Comparison of ENCODE assay signal across 8 cellular contexts in genomic region chr1:225474986-225475820, GRCh38. TPM values are rescaled to one million over a fixed set of nuclear protein-coding genes. Genes with fewer than 3 reads are reported as not detected.
DNase-seq lines count a peak whose midpoint lies in the region; ATAC-seq and TF ChIP-seq lines count a peak whose summit lies in the region.

No MANE protein-coding gene starts in this region.

- peaks cover 0 to 9% (median 0%) of the 10 kb centered on the region in 7 donors for H3K9me3 Mint-ChIP-seq in CD14-positive monocyte
- H3K9me3 Mint-ChIP-seq in endodermal cell = no peaks in the 10 kb centered on the region

- H3K4me1 Mint-ChIP-seq in CD14-positive monocyte = peaks cover 20% of the 10 kb centered on the region
- H3K4me1 Mint-ChIP-seq in endodermal cell = peaks cover 4% of the 10 kb centered on the region

- TF ChIP-seq CTCF in CD14-positive monocyte (IDR thresholded peaks at IDR 0.05) = peak; percentile 100
- TF ChIP-seq CTCF in endodermal cell (conservative IDR thresholded peaks at IDR 0.05) = peak; percentile 100
- peak; percentile 100 for TF ChIP-seq CTCF in mucosa of descending colon (IDR thresholded peaks at IDR 0.05)

- H3K27ac Mint-ChIP-seq in CD14-positive monocyte (peak overlapping the region in 1 of 7 donors; percentile 26), endodermal cell (no peak overlapping the region)

- no peaks in the 10 kb centered on the region for H3K27me3 ChIP-seq in endodermal cell (ENCODE audit: control insufficient read depth, insufficient read depth, low read length, poor library complexity, severe bottlenecking)

- H3K4me1 ChIP-seq in endodermal cell (ENCODE audit: control insufficient read depth, insufficient read depth, low read length) = no peaks in the 10 kb centered on the region
- peaks cover 8% of the 10 kb centered on the region for H3K4me1 ChIP-seq in mucosa of descending colon (ENCODE audit: low read depth)

- H3K27ac ChIP-seq in endodermal cell (ENCODE audit: low read depth, low read length) = no peak overlapping the region

- H3K27me3 Mint-ChIP-seq in CD14-positive monocyte (ENCODE audit: low read depth in 3 of 3) (peaks cover 0 to 7% (median 4%) of the 10 kb centered on the region in 3 donors), endodermal cell (ENCODE audit: insufficient read depth) (peaks cover 16% of the 10 kb centered on the region)

- H3K9me3 ChIP-seq in endodermal cell (ENCODE audit: control insufficient read depth, low read length) (no peaks in the 10 kb centered on the region), mucosa of descending colon (no peaks in the 10 kb centered on the region)

- no peak overlapping the region for H3K4me3 ChIP-seq in endodermal cell (ENCODE audit: low read length)
- no peak overlapping the region for H3K4me3 ChIP-seq in mucosa of descending colon

- H3K36me3 Mint-ChIP-seq in CD14-positive monocyte (no peaks in the 10 kb centered on the region), endodermal cell (ENCODE audit: low read depth) (no peaks in the 10 kb centered on the region)

- peak; percentile 64 for DNase-seq in CD14-positive monocyte (ENCODE audit: low spot score)
- DNase-seq in NCI-H82 (lab: John Stamatoyannopoulos, UW) = peak; percentile 79
- peak; percentile 60 for DNase-seq in activated CD8-positive, alpha-beta memory T cell treated with anti-CD3 and anti-CD28 coated beads, Interleukin-2, amount 50 U/mL, for 4 hours
- DNase-seq in endodermal cell = peak; percentile 92
- peak; percentile 47 to 85 (median 80) for DNase-seq in mucosa of descending colon
- peak; percentile 43 to 47 for DNase-seq in stimulated activated CD8-positive, alpha-beta memory T cell treated with anti-CD3 and anti-CD28 coated beads, Interleukin-7, amount 100 ng/mL, for 1 hour (ENCODE audit: low read depth in 2 of 2)

- ATAC-seq in GM19351 (IDR thresholded peaks at IDR 0.05; ENCODE audit: unreplicated experiment) = peak; percentile 71
- ATAC-seq in HG03442 (IDR thresholded peaks at IDR 0.05; ENCODE audit: unreplicated experiment) = peak; percentile 67
- peak; percentile 99 for ATAC-seq in mucosa of descending colon

- H3K9ac ChIP-seq in endodermal cell (ENCODE audit: extremely low read depth, low read length, poor library complexity, severe bottlenecking) = no peak overlapping the region

- intact Hi-C loops in CD14-positive monocyte (cut with micrococcal nuclease) = loop anchor here (2.0 to 5.0 kb wide), 5 partner anchors 297 to 502 kb away; no protein-coding TSS in a partner anchor
- intact Hi-C loops in mucosa of descending colon (cut with DNase I, micrococcal nuclease) = loop anchor here (5.0 to 10.0 kb wide), 3 partner anchors 297 to 500 kb away; no protein-coding TSS in a partner anchor

- 36 to 39% methylated on average over 14 to 50 of the region's 50 CpGs for WGBS in endodermal cell (ENCODE audit: insufficient coverage in 1 of 2, insufficient read length in 1 of 2), 2 experiments

- H3K36me3 ChIP-seq in endodermal cell (ENCODE audit: control insufficient read depth, insufficient read depth, low read length) (no peaks in the 10 kb centered on the region), mucosa of descending colon (ENCODE audit: low read depth) (no peaks in the 10 kb centered on the region)

- H3K4me3 Mint-ChIP-seq in CD14-positive monocyte (no peak overlapping the region), endodermal cell (no peak overlapping the region)

RNA-seq across cellular contexts. Expression of gene LBR, which starts 47.4 kb away (rescaled TPM):
- polyA plus RNA-seq in CD14-positive monocyte = 100 to 1,000 TPM; 100 to 125 TPM
- total RNA-seq in endodermal cell (10 to 100 TPM; 49.8 to 72.3 TPM), mucosa of descending colon (100 to 1,000 TPM in 2 of 3 donors, 10 to 100 TPM in 1; 87.9 to 161 (median 123) TPM)
- 98.3 TPM for polyA plus RNA-seq in endodermal cell (2013, experiment 1 of 2)
- polyA plus RNA-seq in endodermal cell (2013, experiment 2 of 2) = 96.7 TPM
